Comparison of ENCODE assay signal across 25 cellular contexts in genomic region chr18:27223570-27224340, GRCh38. TPM values are rescaled to one million over a fixed set of nuclear protein-coding genes. Genes with fewer than 3 reads are reported as not detected.
DNase-seq lines count a peak whose midpoint lies in the region; ATAC-seq and TF ChIP-seq lines count a peak whose summit lies in the region.
"Had no signal": no experiment of that assay in that cellular context is flagged by ENCODE, and none has a peak within 500 bp of the region (broad histone marks: within the 10 kb centered on the region; RNA-seq: fewer than 3 reads in every experiment).

No MANE protein-coding gene starts in this region.

- no peaks in the 10 kb centered on the region for H3K36me3 ChIP-seq in HUES48 (ENCODE audit: control insufficient read depth, insufficient read depth, low read length)
- H3K36me3 ChIP-seq in endodermal cell (ENCODE audit: control insufficient read depth, insufficient read depth, low read length) = no peaks in the 10 kb centered on the region
- H3K36me3 ChIP-seq: left lung, SJSA1, stomach had no signal

- POLR2A ChIA-PET in T-cell (lab: Charles Lee) = interaction anchor here in 1 of 2 donors (0.6 kb wide), 1 partner anchor 11 kb away, joined by 3 read pairs; no protein-coding TSS in a partner anchor
- POLR2A ChIA-PET in activated CD8-positive, alpha-beta T cell treated with anti-CD3 and anti-CD28 coated beads for 36 hours (lab: Charles Lee) = interaction anchor here (0.7 kb wide), 1 partner anchor 190 kb away, joined by 3 read pairs; no protein-coding TSS in a partner anchor

- peak overlapping the region; percentile 44 for H3K27ac Mint-ChIP-seq in endodermal cell
- H3K27ac Mint-ChIP-seq in osteocyte (ENCODE audit: unreplicated experiment) = peak overlapping the region; percentile 72
- H3K27ac Mint-ChIP-seq in effector memory CD8-positive, alpha-beta T cell = no peak overlapping the region
- no peak overlapping the region for H3K27ac Mint-ChIP-seq in T-cell
- H3K27ac Mint-ChIP-seq in activated CD8-positive, alpha-beta T cell treated with anti-CD3 and anti-CD28 coated beads for 36 hours = no peak overlapping the region
- H3K27ac Mint-ChIP-seq: CD4-positive, alpha-beta memory T cell; dendritic cell treated with granulocyte-macrophage colony-stimulating factor and Interleukin-4, amounts not matched to agents 40 ng/mL and 50 ng/mL, for 4 days; T-helper 17 cell; type B pancreatic cell had no signal

- H3K4me1 ChIP-seq in HUES48 (ENCODE audit: control insufficient read depth, insufficient read depth, low read length) = peaks cover 30% of the 10 kb centered on the region
- peaks cover 8% of the 10 kb centered on the region for H3K4me1 ChIP-seq in endodermal cell (ENCODE audit: control insufficient read depth, insufficient read depth, low read length)
- H3K4me1 ChIP-seq: left lung, SJSA1, stomach had no signal

- H3K4me3 ChIP-seq in HUES48 (ENCODE audit: low read depth, low read length) (no peak overlapping the region), endodermal cell (ENCODE audit: low read length) (no peak overlapping the region)
- H3K4me3 ChIP-seq: GM12878, GM23248, left lung, SJSA1, smooth muscle cell, stomach had no signal

- no peaks in the 10 kb centered on the region for H3K27me3 Mint-ChIP-seq in endodermal cell (ENCODE audit: insufficient read depth)
- H3K27me3 Mint-ChIP-seq in osteocyte (ENCODE audit: unreplicated experiment) = no peaks in the 10 kb centered on the region
- H3K27me3 Mint-ChIP-seq in effector memory CD8-positive, alpha-beta T cell = no peaks in the 10 kb centered on the region
- no peaks in the 10 kb centered on the region for H3K27me3 Mint-ChIP-seq in T-cell
- no peaks in the 10 kb centered on the region for H3K27me3 Mint-ChIP-seq in activated CD8-positive, alpha-beta T cell treated with anti-CD3 and anti-CD28 coated beads for 36 hours
- H3K27me3 Mint-ChIP-seq: CD4-positive, alpha-beta memory T cell; dendritic cell treated with granulocyte-macrophage colony-stimulating factor and Interleukin-4, amounts not matched to agents 40 ng/mL and 50 ng/mL, for 4 days; T-helper 17 cell had no signal

- H3K9me3 ChIP-seq in HUES48 (ENCODE audit: control insufficient read depth, insufficient read depth, low read length) (no peaks in the 10 kb centered on the region; the same call in 1 of the 2 replicates), endodermal cell (ENCODE audit: control insufficient read depth, low read length) (peaks cover 13% of the 10 kb centered on the region)
- H3K9me3 ChIP-seq: left lung, SJSA1, stomach had no signal

- H3K36me3 Mint-ChIP-seq in endodermal cell (ENCODE audit: low read depth) (peaks cover 7% of the 10 kb centered on the region), osteocyte (ENCODE audit: unreplicated experiment) (no peaks in the 10 kb centered on the region), T-cell (no peaks in the 10 kb centered on the region)
- H3K36me3 Mint-ChIP-seq in effector memory CD8-positive, alpha-beta T cell (ENCODE audit: insufficient read depth) = no peaks in the 10 kb centered on the region
- H3K36me3 Mint-ChIP-seq in activated CD8-positive, alpha-beta T cell treated with anti-CD3 and anti-CD28 coated beads for 36 hours (ENCODE audit: low read depth) = no peaks in the 10 kb centered on the region
- H3K36me3 Mint-ChIP-seq: CD4-positive, alpha-beta memory T cell; type B pancreatic cell had no signal

- TF ChIP-seq CTCF in endodermal cell (conservative IDR thresholded peaks at IDR 0.05) (peak; percentile 43), osteocyte (IDR thresholded peaks at IDR 0.05) (no peak)
- no peak for TF ChIP-seq CTCF in activated CD8-positive, alpha-beta T cell treated with anti-CD3 and anti-CD28 coated beads for 36 hours (IDR thresholded peaks at IDR 0.05)

- CTCF ChIA-PET in T-cell (lab: Charles Lee) = no interaction called here
- CTCF ChIA-PET in activated CD8-positive, alpha-beta T cell treated with anti-CD3 and anti-CD28 coated beads for 36 hours (lab: Charles Lee) = no interaction called here

- no peak overlapping the region for H3K9ac ChIP-seq in HUES48 (ENCODE audit: low read depth, low read length)
- H3K9ac ChIP-seq in endodermal cell (ENCODE audit: extremely low read depth, low read length, poor library complexity, severe bottlenecking) = no peak overlapping the region
- H3K9ac ChIP-seq: GM23248 had no signal

- no peak for ATAC-seq in effector memory CD8-positive, alpha-beta T cell (replicated peaks)
- ATAC-seq in T-cell (replicated peaks in 1 of 4) = no peak
- ATAC-seq in activated CD8-positive, alpha-beta T cell treated with anti-CD3 and anti-CD28 coated beads for 36 hours = no peak
- ATAC-seq in HG03354 (IDR thresholded peaks at IDR 0.05; ENCODE audit: poor library complexity, severe bottlenecking, unreplicated experiment) = no peak
- ATAC-seq: GM12878, HepG2, left lung, T-helper 17 cell had no signal

- intact Hi-C loops in activated CD8-positive, alpha-beta T cell treated with anti-CD3 and anti-CD28 coated beads for 36 hours (cut with micrococcal nuclease) = no loop called here

- H3K27me3 ChIP-seq in HUES48 (ENCODE audit: control insufficient read depth, insufficient read depth, low read length) (no peaks in the 10 kb centered on the region), endodermal cell (ENCODE audit: control insufficient read depth, insufficient read depth, low read length, poor library complexity, severe bottlenecking) (no peaks in the 10 kb centered on the region)
- H3K27me3 ChIP-seq: left lung, SJSA1, stomach had no signal

- 59% methylated on average over 3 of the region's 3 CpGs; no CpG with 5 or more reads in 1 of the 2 experiments for WGBS in endodermal cell (ENCODE audit: insufficient coverage in 1 of 2, insufficient read length in 1 of 2), 2 experiments

- H3K4me3 Mint-ChIP-seq in endodermal cell = no peak overlapping the region
- H3K4me3 Mint-ChIP-seq in osteocyte (ENCODE audit: unreplicated experiment) = peak overlapping the region; percentile 31
- H3K4me3 Mint-ChIP-seq in effector memory CD8-positive, alpha-beta T cell = no peak overlapping the region
- no peak overlapping the region for H3K4me3 Mint-ChIP-seq in T-cell
- H3K4me3 Mint-ChIP-seq in activated CD8-positive, alpha-beta T cell treated with anti-CD3 and anti-CD28 coated beads for 36 hours = no peak overlapping the region
- H3K4me3 Mint-ChIP-seq: dendritic cell treated with granulocyte-macrophage colony-stimulating factor and Interleukin-4, amounts not matched to agents 40 ng/mL and 50 ng/mL, for 4 days; T-helper 17 cell; type B pancreatic cell had no signal

- H3K9me3 Mint-ChIP-seq in endodermal cell = peaks cover 20% of the 10 kb centered on the region
- peaks cover 9% of the 10 kb centered on the region for H3K9me3 Mint-ChIP-seq in osteocyte (ENCODE audit: unreplicated experiment)
- H3K9me3 Mint-ChIP-seq in effector memory CD8-positive, alpha-beta T cell = peaks cover 12 to 17% of the 10 kb centered on the region in 2 donors
- peaks cover 18 to 40% (median 29%) of the 10 kb centered on the region in 3 donors for H3K9me3 Mint-ChIP-seq in T-cell
- peaks cover 14% of the 10 kb centered on the region for H3K9me3 Mint-ChIP-seq in activated CD8-positive, alpha-beta T cell treated with anti-CD3 and anti-CD28 coated beads for 36 hours

- H3K27ac ChIP-seq in HUES48 (ENCODE audit: low read depth, low read length) (peak overlapping the region; percentile 41), endodermal cell (ENCODE audit: low read depth, low read length) (peak overlapping the region; percentile 27)
- H3K27ac ChIP-seq: GM23248, left lung, SJSA1, stomach, VCaP had no signal

- DNase-seq in NCI-H748 (lab: John Stamatoyannopoulos, UW; ENCODE audit: unreplicated experiment) (peak; percentile 94), endodermal cell (peak; percentile 69), osteocyte (ENCODE audit: extremely low spot score, unreplicated experiment) (peak; percentile 86), T-cell (no peak)
- DNase-seq in effector memory CD8-positive, alpha-beta T cell = no peak
- DNase-seq in activated CD8-positive, alpha-beta T cell treated with anti-CD3 and anti-CD28 coated beads for 36 hours = no peak
- DNase-seq: activated CD4-positive, alpha-beta T cell treated with anti-CD3 and anti-CD28 coated beads, Interleukin-2, amount 50 U/mL, for 1 hour; activated CD8-positive, alpha-beta memory T cell treated with anti-CD3 and anti-CD28 coated beads, Interleukin-2, amount 50 U/mL, for 48 hours; activated gamma-delta T cell treated with Interleukin-2 at 50 U/mL for 16 hours; CD4-positive, alpha-beta memory T cell; GM23248; left lung; NCI-H1105 treated with DMSO at 0.1 percent for 48 hours; stimulated activated CD4-positive, alpha-beta T cell treated with anti-CD3 and anti-CD28 coated beads, Interleukin-4, amount 100 ng/mL, for 1 hour; stomach; T-helper 17 cell had no signal

- H3K4me1 Mint-ChIP-seq in endodermal cell (peaks cover 38% of the 10 kb centered on the region), osteocyte (ENCODE audit: unreplicated experiment) (peaks cover 35% of the 10 kb centered on the region), T-cell (no peaks in the 10 kb centered on the region)
- H3K4me1 Mint-ChIP-seq in effector memory CD8-positive, alpha-beta T cell (ENCODE audit: low read depth in 2 of 2) = no peaks in the 10 kb centered on the region
- H3K4me1 Mint-ChIP-seq in activated CD8-positive, alpha-beta T cell treated with anti-CD3 and anti-CD28 coated beads for 36 hours (ENCODE audit: low read depth) = no peaks in the 10 kb centered on the region
- H3K4me1 Mint-ChIP-seq: CD4-positive, alpha-beta memory T cell; T-helper 17 cell had no signal

RNA-seq across cellular contexts. Expression of gene CHST9, which starts 38.6 kb away (rescaled TPM):
- 10 to 100 TPM; 47.5 to 75.8 TPM for total RNA-seq in endodermal cell
- polyA plus RNA-seq in endodermal cell (2013, experiment 1 of 2) = 3.8 TPM
- 4.1 TPM for polyA plus RNA-seq in endodermal cell (2013, experiment 2 of 2)
- 0.18 and 0.32 TPM in 2 replicates for total RNA-seq in osteocyte
- total RNA-seq in T-cell = not detected
- not detected for total RNA-seq in activated CD8-positive, alpha-beta T cell treated with anti-CD3 and anti-CD28 coated beads for 36 hours
- total RNA-seq: CD4-positive, alpha-beta memory T cell; GM12878; GM23248; SJSA1; smooth muscle cell; T-helper 17 cell had no signal
- polyA plus RNA-seq: CD4-positive, alpha-beta memory T cell; GM23248; smooth muscle cell had no signal

Comparison
In these comparisons a context has a peak if more than half of its experiments do, and no peak if none do; other contexts are left out.
1. DNase-seq: peak in NCI-H748 (single experiment), endodermal cell (single experiment) and osteocyte (single experiment); none in effector memory CD8-positive, alpha-beta T cell (0 of 3), T-cell (0 of 34) and activated CD8-positive, alpha-beta T cell treated with anti-CD3 and anti-CD28 coated beads for 36 hours (single experiment).
2. H3K27ac Mint-ChIP-seq: peak in endodermal cell (single experiment) and osteocyte (single experiment); none in effector memory CD8-positive, alpha-beta T cell (0 of 2), T-cell (0 of 2) and activated CD8-positive, alpha-beta T cell treated with anti-CD3 and anti-CD28 coated beads for 36 hours (single experiment).
3. RNA of gene CHST9, which starts 38.6 kb away (total RNA-seq): 47.5 to 75.8 TPM in endodermal cell; 0.18 to 0.32 TPM in osteocyte, not detected in T-cell and not detected in activated CD8-positive, alpha-beta T cell treated with anti-CD3 and anti-CD28 coated beads for 36 hours; every median in the first group is over 10 times any median in the second.